25 cellular contexts compared by ENCODE assay signal in genomic region chr5:180345186-180345585, GRCh38.
"Had no signal": no experiment of that assay in that cellular context is flagged by ENCODE, and none has a peak within 500 bp of the region (broad histone marks: within the 10 kb centered on the region; RNA-seq: fewer than 3 reads in every experiment).

No MANE protein-coding gene starts in this region.

- H3K4me3 ChIP-seq: adrenal gland, breast epithelium, K562, Peyer's patch had no signal

- DNase-seq: activated CD4-positive, alpha-beta memory T cell treated with anti-CD3 and anti-CD28 coated beads for 36 hours; activated CD4-positive, alpha-beta T cell treated with anti-CD3 and anti-CD28 coated beads, Interleukin-2, amount 10 ng/mL, durations not matched to agents 7 days and 5 days; activated CD4-positive, CD25-positive, alpha-beta regulatory T cell; activated CD8-positive, alpha-beta memory T cell treated with anti-CD3 and anti-CD28 coated beads for 24 hours; activated naive CD4-positive, alpha-beta T cell treated with anti-CD3 and anti-CD28 coated beads, Interleukin-2, amount 50 U/mL, for 16 hours; activated naive CD8-positive, alpha-beta T cell treated with anti-CD3 and anti-CD28 coated beads, Interleukin-2, amount 10 ng/mL, durations not matched to agents 7 days and 5 days; activated T-cell treated with anti-CD3 and anti-CD28 coated beads, Interleukin-2, amount 50 U/mL, for 48 hours; adrenal gland; anterior cingulate cortex; central memory CD4-positive, alpha-beta T cell; Karpas-422; MM.1S; NCI-H1105 treated with DMSO at 0.1 percent for 48 hours; NCI-H1436 treated with DMSO at 0.1 percent for 48 hours; NCI-H187; NCI-H2081; NCI-H510A treated with DMSO at 0.1 percent for 48 hours; NCI-H69; SHP77 treated with DMSO at 0.1 percent for 48 hours; T-helper 17 cell; T1000 had no signal

- H3K9me3 ChIP-seq: adrenal gland, breast epithelium, Peyer's patch had no signal

- ATAC-seq: activated T-helper 17 cell treated with anti-CD3 and anti-CD28 coated beads, Interleukin-2, amount 50 U/mL, for 72 hours; K562; T-helper 17 cell had no signal

- H3K9me3 Mint-ChIP-seq: activated CD4-positive, alpha-beta memory T cell treated with anti-CD3 and anti-CD28 coated beads for 36 hours; activated CD4-positive, alpha-beta T cell treated with anti-CD3 and anti-CD28 coated beads, Interleukin-2, amount 10 ng/mL, durations not matched to agents 7 days and 5 days; activated naive CD8-positive, alpha-beta T cell treated with anti-CD3 and anti-CD28 coated beads, Interleukin-2, amount 10 ng/mL, durations not matched to agents 7 days and 5 days; activated T-helper 17 cell treated with anti-CD3 and anti-CD28 coated beads, Interleukin-2, amount 50 U/mL, for 72 hours had no signal

- H3K27me3 ChIP-seq: adrenal gland, breast epithelium, Peyer's patch had no signal

- H3K27ac ChIP-seq: adrenal gland, Peyer's patch had no signal

- H3K27ac Mint-ChIP-seq: activated CD4-positive, alpha-beta memory T cell treated with anti-CD3 and anti-CD28 coated beads for 36 hours; activated CD4-positive, alpha-beta T cell treated with anti-CD3 and anti-CD28 coated beads, Interleukin-2, amount 10 ng/mL, durations not matched to agents 7 days and 5 days; activated naive CD8-positive, alpha-beta T cell treated with anti-CD3 and anti-CD28 coated beads, Interleukin-2, amount 10 ng/mL, durations not matched to agents 7 days and 5 days; activated T-helper 17 cell treated with anti-CD3 and anti-CD28 coated beads, Interleukin-2, amount 50 U/mL, for 72 hours; T-helper 17 cell had no signal

- H3K36me3 ChIP-seq: adrenal gland, breast epithelium, Peyer's patch had no signal

- H3K4me3 Mint-ChIP-seq: activated CD4-positive, alpha-beta memory T cell treated with anti-CD3 and anti-CD28 coated beads for 36 hours; activated CD4-positive, alpha-beta T cell treated with anti-CD3 and anti-CD28 coated beads, Interleukin-2, amount 10 ng/mL, durations not matched to agents 7 days and 5 days; activated naive CD8-positive, alpha-beta T cell treated with anti-CD3 and anti-CD28 coated beads, Interleukin-2, amount 10 ng/mL, durations not matched to agents 7 days and 5 days; activated T-helper 17 cell treated with anti-CD3 and anti-CD28 coated beads, Interleukin-2, amount 50 U/mL, for 72 hours; T-helper 17 cell had no signal

- H3K36me3 Mint-ChIP-seq: activated CD4-positive, alpha-beta memory T cell treated with anti-CD3 and anti-CD28 coated beads for 36 hours; activated naive CD8-positive, alpha-beta T cell treated with anti-CD3 and anti-CD28 coated beads, Interleukin-2, amount 10 ng/mL, durations not matched to agents 7 days and 5 days had no signal

- H3K4me1 ChIP-seq: adrenal gland, breast epithelium had no signal

- H3K4me1 Mint-ChIP-seq: activated CD4-positive, alpha-beta T cell treated with anti-CD3 and anti-CD28 coated beads, Interleukin-2, amount 10 ng/mL, durations not matched to agents 7 days and 5 days; activated naive CD8-positive, alpha-beta T cell treated with anti-CD3 and anti-CD28 coated beads, Interleukin-2, amount 10 ng/mL, durations not matched to agents 7 days and 5 days; activated T-helper 17 cell treated with anti-CD3 and anti-CD28 coated beads, Interleukin-2, amount 50 U/mL, for 72 hours; T-helper 17 cell had no signal
